In the genomic region with DNA sequence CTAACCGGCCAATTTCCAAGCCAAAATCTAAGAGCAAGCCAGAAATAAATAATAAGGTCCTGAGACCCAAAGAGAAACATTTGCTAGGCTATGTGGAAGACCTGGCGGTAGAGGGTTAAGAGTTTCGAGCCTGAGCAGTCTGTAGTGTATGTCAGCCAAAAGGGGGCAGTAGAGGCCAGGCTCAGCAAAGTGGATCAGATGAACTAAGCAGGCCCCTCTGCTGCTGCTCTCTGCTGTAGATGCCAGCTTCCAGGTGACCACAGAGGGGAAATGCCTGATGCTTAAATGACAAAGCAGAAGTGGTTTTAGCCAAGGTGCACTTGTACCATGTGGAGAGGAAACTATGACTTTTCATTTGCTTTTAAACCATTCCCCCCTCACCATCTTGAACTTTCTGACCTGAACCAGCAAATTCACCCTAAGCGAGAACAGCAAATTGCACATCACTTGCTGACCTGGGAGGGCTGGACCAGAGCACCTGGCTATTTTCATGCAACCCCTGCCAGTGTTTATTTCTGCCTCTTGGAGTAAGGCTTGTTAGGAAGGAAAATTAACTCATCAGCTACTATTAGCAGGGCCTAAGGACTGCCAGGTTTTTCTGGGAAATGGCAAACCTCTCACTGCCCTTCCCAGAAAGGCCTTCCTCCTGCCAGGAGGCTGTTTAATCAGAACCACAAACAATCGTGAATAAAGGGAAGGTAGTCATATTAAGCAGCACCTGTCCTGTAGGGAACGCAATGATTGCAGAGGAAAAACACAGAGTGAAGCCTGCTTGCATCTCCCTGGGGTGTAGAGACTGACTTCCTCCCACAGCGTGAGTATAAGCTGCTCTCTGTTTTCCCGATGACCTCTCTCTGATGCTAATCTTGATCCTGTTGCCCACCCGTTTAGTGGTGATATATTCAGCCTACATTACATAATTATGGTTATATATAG, we compare ENCODE assay signal across 8 cellular contexts.
DNase-seq lines count a peak whose midpoint lies in the region; ATAC-seq and TF ChIP-seq lines count a peak whose summit lies in the region.

No MANE protein-coding gene starts in this region.

- in situ Hi-C loops in GM13976 (cut with MboI; ENCODE audit: low sequenced_read_pairs, unreplicated experiment): no loop called here

- no peaks in the 10 kb centered on the region for H3K27me3 Mint-ChIP-seq in activated T-helper 1 cell treated with anti-CD3 and anti-CD28 coated beads, Interleukin-12 subunit alpha, Interleukin-12 subunit beta, Interleukin-2, Interleukin-4 antibody, amounts not matched to agents 30 ng/mL and 10 ng/mL and 1 ng/mL, durations not matched to agents 14 hours and 24 hours and 36 hours (ENCODE audit: insufficient read depth)

- peak; percentile 92 for ATAC-seq in HG02588 (IDR thresholded peaks at IDR 0.05; ENCODE audit: unreplicated experiment)

- no peaks in the 10 kb centered on the region for H3K36me3 Mint-ChIP-seq in activated T-helper 1 cell treated with anti-CD3 and anti-CD28 coated beads, Interleukin-12 subunit alpha, Interleukin-12 subunit beta, Interleukin-2, Interleukin-4 antibody, amounts not matched to agents 30 ng/mL and 10 ng/mL and 1 ng/mL, durations not matched to agents 14 hours and 24 hours and 36 hours (ENCODE audit: low read depth)

- no peak overlapping the region for H3K4me3 ChIP-seq in BLaER1 treated with 17β-estradiol and CSF1 and Interleukin-3, amounts not matched to agents 10 nM and 100 nM

- H3K27me3 ChIP-seq in BLaER1 treated with 17β-estradiol and CSF1 and Interleukin-3, amounts not matched to agents 10 nM and 100 nM: no peaks in the 10 kb centered on the region

- intact Hi-C loops in head of caudate nucleus (cut with DNase I): no loop called here
- intact Hi-C loops in activated T-helper 1 cell treated with anti-CD3 and anti-CD28 coated beads, Interleukin-12 subunit alpha, Interleukin-12 subunit beta, Interleukin-2, Interleukin-4 antibody, amounts not matched to agents 30 ng/mL and 10 ng/mL and 1 ng/mL, durations not matched to agents 14 hours and 24 hours and 36 hours (cut with micrococcal nuclease): loop anchor here (5.0 kb wide), 1 partner anchor 770 kb away; no protein-coding TSS in a partner anchor

- H3K4me2 ChIP-seq in BLaER1 treated with 17β-estradiol and CSF1 and Interleukin-3, amounts not matched to agents 10 nM and 100 nM: peak overlapping the region in 7 of 11 experiments; percentile 1 to 39 (median 10); a peak in 6 of 22 replicates

- no peaks in the 10 kb centered on the region for H4K20me1 ChIP-seq in BLaER1 treated with 17β-estradiol and CSF1 and Interleukin-3, amounts not matched to agents 10 nM and 100 nM

- H3K27ac ChIP-seq in BLaER1 treated with 17β-estradiol and CSF1 and Interleukin-3, amounts not matched to agents 10 nM and 100 nM: no peak overlapping the region

- H3K36me3 ChIP-seq in BLaER1 treated with 17β-estradiol and CSF1 and Interleukin-3, amounts not matched to agents 10 nM and 100 nM: no peaks in the 10 kb centered on the region

- TF ChIP-seq CTCF in GM13976 (IDR thresholded peaks at IDR 0.05; ENCODE audit: borderline replicate concordance, control extremely low read depth, extremely low read depth, insufficient read depth, missing control alignments): peak; percentile 76

- H3K4me1 Mint-ChIP-seq in activated T-helper 1 cell treated with anti-CD3 and anti-CD28 coated beads, Interleukin-12 subunit alpha, Interleukin-12 subunit beta, Interleukin-2, Interleukin-4 antibody, amounts not matched to agents 30 ng/mL and 10 ng/mL and 1 ng/mL, durations not matched to agents 14 hours and 24 hours and 36 hours (ENCODE audit: low read depth): no peaks in the 10 kb centered on the region

- H3K9me3 Mint-ChIP-seq in activated T-helper 1 cell treated with anti-CD3 and anti-CD28 coated beads, Interleukin-12 subunit alpha, Interleukin-12 subunit beta, Interleukin-2, Interleukin-4 antibody, amounts not matched to agents 30 ng/mL and 10 ng/mL and 1 ng/mL, durations not matched to agents 14 hours and 24 hours and 36 hours: no peaks in the 10 kb centered on the region

- no peak overlapping the region for H3K27ac Mint-ChIP-seq in activated T-helper 1 cell treated with anti-CD3 and anti-CD28 coated beads, Interleukin-12 subunit alpha, Interleukin-12 subunit beta, Interleukin-2, Interleukin-4 antibody, amounts not matched to agents 30 ng/mL and 10 ng/mL and 1 ng/mL, durations not matched to agents 14 hours and 24 hours and 36 hours

- no peak overlapping the region for H3K4me3 Mint-ChIP-seq in activated T-helper 1 cell treated with anti-CD3 and anti-CD28 coated beads, Interleukin-12 subunit alpha, Interleukin-12 subunit beta, Interleukin-2, Interleukin-4 antibody, amounts not matched to agents 30 ng/mL and 10 ng/mL and 1 ng/mL, durations not matched to agents 14 hours and 24 hours and 36 hours

- no peak overlapping the region for H3K9ac ChIP-seq in BLaER1 treated with 17β-estradiol and CSF1 and Interleukin-3, amounts not matched to agents 10 nM and 100 nM

- H3K9me3 ChIP-seq in BLaER1 treated with 17β-estradiol and CSF1 and Interleukin-3, amounts not matched to agents 10 nM and 100 nM (replicated peaks in 1 of 11): peaks cover 0 to 3% (median 0%) of the 10 kb centered on the region in 11 experiments; a peak in 2 of 22 replicates

- DNase-seq in GM13976 (ENCODE audit: low spot score) (peak; percentile 35), M059J (ENCODE audit: low read depth) (peak; percentile 64), UCSD-AML1 (lab: John Stamatoyannopoulos, UW; ENCODE audit: unreplicated experiment) (peak; percentile 56), head of caudate nucleus (peak in 40 of 42 donors; percentile 7 to 65 (median 36)), smooth muscle cell of the brain vasculature (ENCODE audit: low read depth, low spot score) (peak; percentile 35)
- no peak for DNase-seq in activated T-helper 1 cell treated with anti-CD3 and anti-CD28 coated beads, Interleukin-12 subunit alpha, Interleukin-12 subunit beta, Interleukin-2, Interleukin-4 antibody, amounts not matched to agents 30 ng/mL and 10 ng/mL and 1 ng/mL, durations not matched to agents 14 hours and 24 hours and 36 hours (ENCODE audit: low spot score)

- H3K4me1 ChIP-seq in BLaER1 treated with 17β-estradiol and CSF1 and Interleukin-3, amounts not matched to agents 10 nM and 100 nM: peaks cover 0 to 15% (median 11%) of the 10 kb centered on the region in 10 experiments; a peak in 15 of 20 replicates
